ENCODE assay signal across 8 cellular contexts in genomic region chr12:124565071-124565491, GRCh38. TPM values are rescaled to one million over a fixed set of nuclear protein-coding genes. Genes with fewer than 3 reads are reported as not detected.
DNase-seq lines count a peak whose midpoint lies in the region; ATAC-seq and TF ChIP-seq lines count a peak whose summit lies in the region.

No MANE protein-coding gene starts in this region.

- no peaks in the 10 kb centered on the region for H3K36me3 Mint-ChIP-seq in brain

- peak overlapping the region in 4 of 5 experiments; percentile 88 to 97 (median 88) for H3K27ac Mint-ChIP-seq in brain

- no peak overlapping the region for H3K27ac ChIP-seq in AG04450 (ENCODE audit: low read depth, low read length)

- peak overlapping the region; percentile 88 for H3K4me3 ChIP-seq in AG04450 (ENCODE audit: low read depth, low read length)
- peak overlapping the region; percentile 81 for H3K4me3 ChIP-seq in HFF-Myc (replicated peaks; ENCODE audit: low read depth, low read length)

- H3K9me3 Mint-ChIP-seq in brain, result no peaks in the 10 kb centered on the region

- H3K27me3 ChIP-seq in AG04450 (ENCODE audit: control insufficient read depth, insufficient read depth, low read length), result no peaks in the 10 kb centered on the region

- DNase-seq in AG04450 (ENCODE audit: low read depth, low spot score) (no peak), HFF-Myc (ENCODE audit: extremely low read depth, low read depth) (no peak), midbrain (lab: John Stamatoyannopoulos, UW) (peak; percentile 39), mesenteric fat pad (ENCODE audit: low spot score) (no peak), Kasumi-1 (lab: John Stamatoyannopoulos, UW) (no peak)

- peak overlapping the region; percentile 92 to 98 (median 94) for H3K4me3 Mint-ChIP-seq in brain

- H3K9me3 ChIP-seq in AG04450 (ENCODE audit: control insufficient read depth, insufficient read depth, low read length), result no peaks in the 10 kb centered on the region; the same call in 1 of the 2 replicates

- POLR2A ChIA-PET in AG04450 (lab: Yijun Ruan, JAX), result interaction anchor here (1.5 to 1.7 kb wide), 2 partner anchors 46 to 56 kb away, joined by 4 to 5 read pairs; no protein-coding TSS in a partner anchor

- peaks cover 67% of the 10 kb centered on the region for H3K4me1 Mint-ChIP-seq in brain

- CTCF ChIA-PET in AG04450 (lab: Charles Lee), result interaction anchor here (1.2 kb wide), 1 partner anchor 185 kb away, joined by 4 read pairs; no protein-coding TSS in a partner anchor

- TF ChIP-seq CTCF in AG04450 (IDR thresholded peaks at IDR 0.05; ENCODE audit: low read depth, low read length) (no peak), HFF-Myc (IDR thresholded peaks at IDR 0.05; ENCODE audit: low read depth, low read length, missing control alignments) (no peak), brain (conservative IDR thresholded peaks at IDR 0.05) (no peak)

- peaks cover 6% of the 10 kb centered on the region for H3K27me3 Mint-ChIP-seq in brain

- ATAC-seq in GM21576 (IDR thresholded peaks at IDR 0.05; ENCODE audit: unreplicated experiment) (no peak), GM21786 (IDR thresholded peaks at IDR 0.05; ENCODE audit: unreplicated experiment) (no peak)

RNA-seq across cellular contexts. Expression of gene NCOR2, which starts 2.3 kb away (rescaled TPM):
- 3.3 and 8.0 TPM in 2 replicates for polyA plus RNA-seq in AG04450 (2011; rRNA removed)
- polyA minus RNA-seq in AG04450 (2011; rRNA and poly(A)+ RNA removed), result 15.4 and 16.5 TPM in 2 replicates
- 78.6 TPM for polyA plus RNA-seq in brain (ENCODE audit: insufficient read depth, low read depth, low replicate concordance)
- 248 TPM for total RNA-seq in mesenteric fat pad
